ENCODE assay signal across 9 cellular contexts in the genomic region with DNA sequence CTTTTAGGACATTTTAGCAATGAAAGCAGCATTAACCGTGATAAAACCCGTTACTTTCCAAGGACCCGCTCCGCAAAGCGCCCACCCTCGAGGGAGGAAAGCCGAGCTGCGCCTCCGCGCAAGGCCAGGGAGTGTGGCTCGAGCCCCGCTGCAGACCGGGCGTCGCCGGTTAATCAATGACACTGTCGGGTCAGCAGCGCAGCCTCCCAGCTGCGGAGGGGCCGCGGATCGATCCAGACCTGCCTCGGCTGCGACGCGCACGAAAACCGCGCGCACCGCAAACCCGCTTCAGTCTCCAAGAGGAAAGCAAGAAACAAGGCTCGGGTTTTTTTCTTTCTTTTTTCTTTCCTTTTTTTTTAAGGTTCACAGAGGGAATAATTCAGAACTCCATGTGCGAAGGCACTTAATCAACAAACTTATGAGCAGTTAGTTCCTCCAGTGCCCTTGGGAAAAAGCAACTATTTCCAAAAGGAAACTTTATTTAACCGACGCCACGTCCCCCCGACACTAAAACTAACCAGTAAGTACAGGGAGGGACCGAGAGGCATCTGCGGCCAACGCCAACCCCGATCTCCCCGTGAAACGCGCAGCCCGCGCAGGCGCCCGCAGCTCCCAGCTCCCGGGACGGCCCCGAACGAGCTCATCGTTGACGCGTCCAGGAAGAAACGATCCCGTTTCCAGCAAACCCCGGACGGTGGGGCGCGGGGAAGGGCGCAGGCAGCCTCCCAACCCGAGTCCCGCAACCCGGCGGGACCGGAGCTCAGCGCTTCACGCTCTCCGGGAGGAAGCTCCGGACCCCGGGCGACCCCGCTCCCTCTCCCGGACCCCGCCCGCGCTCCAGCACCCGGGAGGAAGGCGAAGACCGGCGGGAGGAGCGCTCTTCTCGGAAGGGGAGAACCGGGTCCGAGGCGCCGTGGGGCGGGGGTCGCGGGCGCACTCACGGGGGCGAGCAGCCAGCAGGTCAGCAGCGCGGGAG. TPM values are rescaled to one million over a fixed set of nuclear protein-coding genes. Genes with fewer than 3 reads are reported as not detected.
DNase-seq lines count a peak whose midpoint lies in the region; ATAC-seq and TF ChIP-seq lines count a peak whose summit lies in the region.
"Had no signal": no experiment of that assay in that cellular context is flagged by ENCODE, and none has a peak within 500 bp of the region (broad histone marks: within the 10 kb centered on the region; RNA-seq: fewer than 3 reads in every experiment).

No MANE protein-coding gene starts in this region.

- no peak overlapping the region for H3K27ac Mint-ChIP-seq in T-helper 1 cell treated with Interleukin-12 subunit alpha and Interleukin-12 subunit beta and Interleukin-4 antibody, amounts not matched to agents 30 μg/mL and 1 μg/mL, for 36 hours

- H3K4me3 Mint-ChIP-seq in T-helper 1 cell treated with Interleukin-12 subunit alpha and Interleukin-12 subunit beta and Interleukin-4 antibody, amounts not matched to agents 30 μg/mL and 1 μg/mL, for 36 hours: peak overlapping the region; percentile 42

- ATAC-seq in GM19397 (IDR thresholded peaks at IDR 0.05; ENCODE audit: unreplicated experiment) (no peak), HG03175 (IDR thresholded peaks at IDR 0.05; ENCODE audit: unreplicated experiment) (no peak)

- H3K79me1 ChIP-seq in mesendoderm (ENCODE audit: low read length): no peaks in the 10 kb centered on the region

- no peak for TF ChIP-seq POLR2A in suprapubic skin (IDR thresholded peaks at IDR 0.05)

- DNase-seq in T-helper 1 cell: no peak
- DNase-seq in cardiac fibroblast (ENCODE audit: low read depth in 2 of 2): peak; percentile 1 to 4
- DNase-seq in mesendoderm: peak; percentile 33
- DNase-seq in suprapubic skin (ENCODE audit: low spot score in 2 of 2): no peak
- no peak for DNase-seq in RKO (ENCODE audit: low spot score)
- DNase-seq: NCI-H774 had no signal

- H3K18ac ChIP-seq in mesendoderm (ENCODE audit: low read length): no peak overlapping the region

- H3K4ac ChIP-seq in mesendoderm (ENCODE audit: low read depth, low read length): no peak overlapping the region

- H3K36me3 ChIP-seq in mesendoderm (ENCODE audit: control insufficient read depth, insufficient read depth, low read length): no peaks in the 10 kb centered on the region
- no peaks in the 10 kb centered on the region for H3K36me3 ChIP-seq in suprapubic skin

- H2BK120ac ChIP-seq in mesendoderm (ENCODE audit: low read depth, low read length): no peak overlapping the region

- H3K27ac ChIP-seq in mesendoderm (ENCODE audit: low read depth, low read length) (no peak overlapping the region), suprapubic skin (no peak overlapping the region)

- H3K79me2 ChIP-seq in mesendoderm (ENCODE audit: control insufficient read depth, insufficient read depth, low read length): no peaks in the 10 kb centered on the region

- H2BK5ac ChIP-seq in mesendoderm (ENCODE audit: low read length): no peak overlapping the region

- H2AK5ac ChIP-seq in mesendoderm (ENCODE audit: low read length): no peak overlapping the region

- no CpG with 5 or more reads among the region's 97 CpGs for WGBS in mesendoderm (ENCODE audit: extremely low coverage, insufficient coverage, low lambda C conversion rate)
- 4% methylated on average over 42 of the region's 97 CpGs for WGBS in suprapubic skin

- H3K4me2 ChIP-seq in mesendoderm (ENCODE audit: low read length): peak overlapping the region; percentile 57

- TF ChIP-seq EP300 in suprapubic skin (IDR thresholded peaks at IDR 0.05): no peak

- H3K9me3 Mint-ChIP-seq in T-helper 1 cell treated with Interleukin-12 subunit alpha and Interleukin-12 subunit beta and Interleukin-4 antibody, amounts not matched to agents 30 μg/mL and 1 μg/mL, for 36 hours: no peaks in the 10 kb centered on the region

- H3K36me3 Mint-ChIP-seq in T-helper 1 cell treated with Interleukin-12 subunit alpha and Interleukin-12 subunit beta and Interleukin-4 antibody, amounts not matched to agents 30 μg/mL and 1 μg/mL, for 36 hours (ENCODE audit: low read depth): no peaks in the 10 kb centered on the region

- TF ChIP-seq CTCF in cardiac fibroblast (IDR thresholded peaks at IDR 0.05; ENCODE audit: low read depth, low read length): no peak
- TF ChIP-seq CTCF in suprapubic skin (IDR thresholded peaks at IDR 0.05): no peak

- peak overlapping the region; percentile 60 for H3K56ac ChIP-seq in mesendoderm (ENCODE audit: low read length)

- H3K27me3 ChIP-seq in mesendoderm (ENCODE audit: insufficient read depth, low read length, poor library complexity) (peaks cover 23% of the 10 kb centered on the region), suprapubic skin (peaks cover 53% of the 10 kb centered on the region)

- peaks cover 4% of the 10 kb centered on the region for H3K4me1 ChIP-seq in mesendoderm (ENCODE audit: control insufficient read depth, low read depth, low read length)
- H3K4me1 ChIP-seq in suprapubic skin: peaks cover 22% of the 10 kb centered on the region

- H2BK15ac ChIP-seq in mesendoderm (replicated peaks; ENCODE audit: low read depth): no peak overlapping the region

- H4K8ac ChIP-seq in mesendoderm (ENCODE audit: low read depth, low read length): no peak overlapping the region

- H3K23ac ChIP-seq in mesendoderm (ENCODE audit: low read length): no peak overlapping the region

- H4K5ac ChIP-seq in mesendoderm (ENCODE audit: low read length): no peak overlapping the region

- peak overlapping the region; percentile 8 for H3K9ac ChIP-seq in mesendoderm (ENCODE audit: low read length)

- H3K4me3 ChIP-seq in cardiac fibroblast (replicated peaks in 1 of 2; ENCODE audit: low read depth in 2 of 2, low read length in 2 of 2): no peak overlapping the region
- peak overlapping the region; percentile 26 for H3K4me3 ChIP-seq in mesendoderm (ENCODE audit: low read length)
- peak overlapping the region; percentile 53 for H3K4me3 ChIP-seq in suprapubic skin

- H3K4me1 Mint-ChIP-seq in T-helper 1 cell treated with Interleukin-12 subunit alpha and Interleukin-12 subunit beta and Interleukin-4 antibody, amounts not matched to agents 30 μg/mL and 1 μg/mL, for 36 hours (ENCODE audit: low read depth): peaks cover 2% of the 10 kb centered on the region

- H3K27me3 Mint-ChIP-seq in T-helper 1 cell treated with Interleukin-12 subunit alpha and Interleukin-12 subunit beta and Interleukin-4 antibody, amounts not matched to agents 30 μg/mL and 1 μg/mL, for 36 hours (ENCODE audit: low read depth): peaks cover 28% of the 10 kb centered on the region

- no peaks in the 10 kb centered on the region for H3K9me3 ChIP-seq in suprapubic skin

RNA-seq across cellular contexts. Expression of a gene that starts 0.6 kb away (rescaled TPM):
- 0.35 TPM for polyA plus RNA-seq in mesendoderm (2013, experiment 1 of 2)
- polyA plus RNA-seq in mesendoderm (2013, experiment 2 of 2): 0.29 TPM
- total RNA-seq in suprapubic skin: under 1 TPM in 3 of 4 donors, not detected in 1; 0.59 to 0.64 (median 0.60) TPM

Comparison
In these comparisons a context has a peak if more than half of its experiments do, and no peak if none do; other contexts are left out.
1. DNase-seq: peak in cardiac fibroblast (2 of 2) and mesendoderm (single experiment); none in T-helper 1 cell (0 of 5), suprapubic skin (0 of 2) and RKO (single experiment).
2. H3K4me3 ChIP-seq: peak in mesendoderm (single experiment) and suprapubic skin (single experiment); none in cardiac fibroblast (0 of 2).